ENCODE assay signal across 34 cellular contexts in genomic region chr1:151384584-151384983, GRCh38. TPM values are rescaled to one million over a fixed set of nuclear protein-coding genes. Genes with fewer than 3 reads are reported as not detected.
"Had no signal": no experiment of that assay in that cellular context is flagged by ENCODE, and none has a peak within 500 bp of the region (broad histone marks: within the 10 kb centered on the region; RNA-seq: fewer than 3 reads in every experiment).

No MANE protein-coding gene starts in this region.

- H3K27me3 Mint-ChIP-seq: activated CD8-positive, alpha-beta T cell treated with anti-CD3 and anti-CD28 coated beads for 36 hours; activated naive CD8-positive, alpha-beta T cell treated with anti-CD3 and anti-CD28 coated beads for 36 hours; activated T-helper 17 cell treated with anti-CD3 and anti-CD28 coated beads, Interleukin-2, amount 50 U/mL, for 72 hours had no signal

- H3K27ac ChIP-seq: KMS-11, SK-N-MC had no signal

- H3K36me3 Mint-ChIP-seq: activated naive CD8-positive, alpha-beta T cell treated with anti-CD3 and anti-CD28 coated beads for 36 hours had no signal

- H3K27ac Mint-ChIP-seq: activated CD4-positive, alpha-beta T cell treated with anti-CD3 and anti-CD28 coated beads, Interleukin-2, amount 10 ng/mL, durations not matched to agents 24 days and 14 days; activated CD8-positive, alpha-beta T cell treated with anti-CD3 and anti-CD28 coated beads for 36 hours; activated naive CD8-positive, alpha-beta T cell treated with anti-CD3 and anti-CD28 coated beads for 36 hours; activated T-cell treated with anti-CD3 and anti-CD28 coated beads, Interleukin-2, amount 50 U/mL, for 72 hours; activated T-helper 17 cell treated with anti-CD3 and anti-CD28 coated beads, Interleukin-2, amount 50 U/mL, for 72 hours had no signal

- H3K4me2 ChIP-seq: KMS-11 had no signal

- H3K4me1 Mint-ChIP-seq: activated CD4-positive, alpha-beta T cell treated with anti-CD3 and anti-CD28 coated beads, Interleukin-2, amount 10 ng/mL, durations not matched to agents 24 days and 14 days; activated naive CD8-positive, alpha-beta T cell treated with anti-CD3 and anti-CD28 coated beads for 36 hours; activated T-helper 17 cell treated with anti-CD3 and anti-CD28 coated beads, Interleukin-2, amount 50 U/mL, for 72 hours had no signal

- H3K9me3 Mint-ChIP-seq: activated CD4-positive, alpha-beta T cell treated with anti-CD3 and anti-CD28 coated beads, Interleukin-2, amount 10 ng/mL, durations not matched to agents 24 days and 14 days; activated CD8-positive, alpha-beta T cell treated with anti-CD3 and anti-CD28 coated beads for 36 hours; activated naive CD8-positive, alpha-beta T cell treated with anti-CD3 and anti-CD28 coated beads for 36 hours; activated T-cell treated with anti-CD3 and anti-CD28 coated beads, Interleukin-2, amount 50 U/mL, for 72 hours; activated T-helper 17 cell treated with anti-CD3 and anti-CD28 coated beads, Interleukin-2, amount 50 U/mL, for 72 hours had no signal

- H3K4me3 Mint-ChIP-seq: activated CD4-positive, alpha-beta T cell treated with anti-CD3 and anti-CD28 coated beads, Interleukin-2, amount 10 ng/mL, durations not matched to agents 24 days and 14 days; activated CD8-positive, alpha-beta T cell treated with anti-CD3 and anti-CD28 coated beads for 36 hours; activated naive CD8-positive, alpha-beta T cell treated with anti-CD3 and anti-CD28 coated beads for 36 hours; activated T-cell treated with anti-CD3 and anti-CD28 coated beads, Interleukin-2, amount 50 U/mL, for 72 hours; activated T-helper 17 cell treated with anti-CD3 and anti-CD28 coated beads, Interleukin-2, amount 50 U/mL, for 72 hours had no signal

- H3K4me3 ChIP-seq: SK-N-MC had no signal

- FAIRE-seq: TTC549 had no signal

- ATAC-seq: activated CD8-positive, alpha-beta T cell treated with anti-CD3 and anti-CD28 coated beads for 36 hours; activated T-cell treated with anti-CD3 and anti-CD28 coated beads, Interleukin-2, amount 50 U/mL, for 72 hours; activated T-helper 17 cell treated with anti-CD3 and anti-CD28 coated beads, Interleukin-2, amount 50 U/mL, for 72 hours had no signal

- DNase-seq: activated CD4-positive, alpha-beta T cell treated with anti-CD3 and anti-CD28 coated beads, Interleukin-2, amount 10 ng/mL, durations not matched to agents 24 days and 14 days; activated CD4-positive, alpha-beta T cell treated with anti-CD3 and anti-CD28 coated beads, Interleukin-2, amount 50 U/mL, for 4 hours; activated CD8-positive, alpha-beta T cell treated with anti-CD3 and anti-CD28 coated beads for 36 hours; activated effector memory CD4-positive, alpha-beta T cell treated with anti-CD3 and anti-CD28 coated beads, Interleukin-2, amount 50 U/mL, for 16 hours; activated naive CD4-positive, alpha-beta T cell; activated naive CD4-positive, alpha-beta T cell treated with anti-CD3 and anti-CD28 coated beads, Interleukin-2, amount 50 U/mL, for 16 hours; activated naive CD8-positive, alpha-beta T cell treated with anti-CD3 and anti-CD28 coated beads for 36 hours; activated T-cell treated with anti-CD3 and anti-CD28 coated beads, Interleukin-2, amount 50 U/mL, for 1 hour; activated T-cell treated with anti-CD3 and anti-CD28 coated beads, Interleukin-2, amount 50 U/mL, for 72 hours; amniotic stem cell; aorta; caudate nucleus; cerebellar nuclear complex; NCI-H1092 treated with DMSO at 0.1 percent for 48 hours; NCI-H1417; NCI-H146; NCI-H187; NCI-H2029 treated with DMSO at 0.1 percent for 48 hours; NCI-H2107; NCI-H2171; NCI-H510A; NCI-H526; NCI-H748 treated with DMSO at 0.1 percent for 48 hours; NK-92 treated with Interleukin-12 subunit alpha and Interleukin-12 subunit beta, amount 100 ng/mL, for 24 hours; Right ventricle myocardium superior; T1000 had no signal

- H3K9ac ChIP-seq: KMS-11 had no signal

RNA-seq across cellular contexts. Expression of gene SELENBP1, which starts 12.1 kb away (rescaled TPM):
- total RNA-seq: activated CD4-positive, alpha-beta T cell treated with anti-CD3 and anti-CD28 coated beads, Interleukin-2, amount 10 ng/mL, durations not matched to agents 24 days and 14 days; activated CD8-positive, alpha-beta memory T cell treated with anti-CD3 and anti-CD28 coated beads for 36 hours; activated CD8-positive, alpha-beta T cell treated with anti-CD3 and anti-CD28 coated beads for 36 hours; activated naive CD8-positive, alpha-beta T cell treated with anti-CD3 and anti-CD28 coated beads for 36 hours; activated T-cell treated with anti-CD3 and anti-CD28 coated beads, Interleukin-2, amount 50 U/mL, for 72 hours; activated T-helper 17 cell treated with anti-CD3 and anti-CD28 coated beads, Interleukin-2, amount 50 U/mL, for 72 hours; OCI-LY7; T-helper 1 cell treated with Interleukin-12 subunit alpha and Interleukin-12 subunit beta and Interleukin-4 antibody, amounts not matched to agents 30 ng/mL and 1 ng/mL, for 36 hours; T-helper 2 cell treated with Interferon-gamma antibody and Interleukin-4, amounts not matched to agents 100 ng/mL and 5 ng/mL, for 36 hours had no signal
